Comparison of ENCODE assay signal across 1 cellular context in the genomic region with DNA sequence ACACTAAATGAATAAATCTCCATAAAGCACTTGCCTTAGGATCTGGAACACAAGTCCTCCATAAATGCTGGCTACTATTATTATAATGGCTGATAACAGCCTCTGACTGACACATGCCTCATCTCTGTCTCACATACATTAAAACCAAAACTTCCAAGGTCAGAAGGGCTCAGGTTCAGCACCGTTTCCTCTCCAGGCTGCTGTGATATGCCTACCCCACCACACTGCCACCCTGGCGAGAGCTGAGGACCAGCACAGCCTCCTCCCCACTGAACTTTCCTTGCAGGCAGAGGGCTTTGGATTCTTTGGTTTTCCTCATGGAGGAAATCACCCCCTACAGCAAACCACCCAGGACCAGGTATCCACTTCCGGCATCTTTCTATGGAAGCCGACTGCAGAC.
TF ChIP-seq lines count a peak whose summit lies in the region.

No MANE protein-coding gene starts in this region.

TF ChIP-seq in HCT116, 20 proteins besides CTCF, POLR2A, EP300 and RAD21:
- no peak for TF ChIP-seq ZFX (IDR thresholded peaks at IDR 0.05)
- no peak for TF ChIP-seq EZH2phosphoT487 (IDR thresholded peaks at IDR 0.05; ENCODE audit: borderline replicate concordance)
- TF ChIP-seq ATF3 (IDR thresholded peaks at IDR 0.05): no peak
- no peak for TF ChIP-seq EZH2 (IDR thresholded peaks at IDR 0.05)
- TF ChIP-seq, protein P1, sequence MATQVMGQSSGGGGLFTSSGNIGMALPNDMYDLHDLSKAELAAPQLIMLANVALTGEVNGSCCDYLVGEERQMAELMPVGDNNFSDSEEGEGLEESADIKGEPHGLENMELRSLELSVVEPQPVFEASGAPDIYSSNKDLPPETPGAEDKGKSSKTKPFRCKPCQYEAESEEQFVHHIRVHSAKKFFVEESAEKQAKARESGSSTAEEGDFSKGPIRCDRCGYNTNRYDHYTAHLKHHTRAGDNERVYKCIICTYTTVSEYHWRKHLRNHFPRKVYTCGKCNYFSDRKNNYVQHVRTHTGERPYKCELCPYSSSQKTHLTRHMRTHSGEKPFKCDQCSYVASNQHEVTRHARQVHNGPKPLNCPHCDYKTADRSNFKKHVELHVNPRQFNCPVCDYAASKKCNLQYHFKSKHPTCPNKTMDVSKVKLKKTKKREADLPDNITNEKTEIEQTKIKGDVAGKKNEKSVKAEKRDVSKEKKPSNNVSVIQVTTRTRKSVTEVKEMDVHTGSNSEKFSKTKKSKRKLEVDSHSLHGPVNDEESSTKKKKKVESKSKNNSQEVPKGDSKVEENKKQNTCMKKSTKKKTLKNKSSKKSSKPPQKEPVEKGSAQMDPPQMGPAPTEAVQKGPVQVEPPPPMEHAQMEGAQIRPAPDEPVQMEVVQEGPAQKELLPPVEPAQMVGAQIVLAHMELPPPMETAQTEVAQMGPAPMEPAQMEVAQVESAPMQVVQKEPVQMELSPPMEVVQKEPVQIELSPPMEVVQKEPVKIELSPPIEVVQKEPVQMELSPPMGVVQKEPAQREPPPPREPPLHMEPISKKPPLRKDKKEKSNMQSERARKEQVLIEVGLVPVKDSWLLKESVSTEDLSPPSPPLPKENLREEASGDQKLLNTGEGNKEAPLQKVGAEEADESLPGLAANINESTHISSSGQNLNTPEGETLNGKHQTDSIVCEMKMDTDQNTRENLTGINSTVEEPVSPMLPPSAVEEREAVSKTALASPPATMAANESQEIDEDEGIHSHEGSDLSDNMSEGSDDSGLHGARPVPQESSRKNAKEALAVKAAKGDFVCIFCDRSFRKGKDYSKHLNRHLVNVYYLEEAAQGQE (IDR thresholded peaks at IDR 0.05; ENCODE audit: low read depth): no peak
- TF ChIP-seq POLR2AphosphoS5 (IDR thresholded peaks at IDR 0.05; ENCODE audit: low read depth, low read length): no peak
- no peak for TF ChIP-seq FOSL1 (IDR thresholded peaks at IDR 0.05; ENCODE audit: low read depth)
- no peak for TF ChIP-seq YY1 (IDR thresholded peaks at IDR 0.05; ENCODE audit: extremely low read depth, insufficient replicate concordance, low read depth, low read length)
- no peak for TF ChIP-seq SIN3A (IDR thresholded peaks at IDR 0.05; ENCODE audit: low read depth)
- no peak for TF ChIP-seq SRF (IDR thresholded peaks at IDR 0.05; ENCODE audit: low read depth)
